1 cellular context compared by ENCODE assay signal in the genomic region with DNA sequence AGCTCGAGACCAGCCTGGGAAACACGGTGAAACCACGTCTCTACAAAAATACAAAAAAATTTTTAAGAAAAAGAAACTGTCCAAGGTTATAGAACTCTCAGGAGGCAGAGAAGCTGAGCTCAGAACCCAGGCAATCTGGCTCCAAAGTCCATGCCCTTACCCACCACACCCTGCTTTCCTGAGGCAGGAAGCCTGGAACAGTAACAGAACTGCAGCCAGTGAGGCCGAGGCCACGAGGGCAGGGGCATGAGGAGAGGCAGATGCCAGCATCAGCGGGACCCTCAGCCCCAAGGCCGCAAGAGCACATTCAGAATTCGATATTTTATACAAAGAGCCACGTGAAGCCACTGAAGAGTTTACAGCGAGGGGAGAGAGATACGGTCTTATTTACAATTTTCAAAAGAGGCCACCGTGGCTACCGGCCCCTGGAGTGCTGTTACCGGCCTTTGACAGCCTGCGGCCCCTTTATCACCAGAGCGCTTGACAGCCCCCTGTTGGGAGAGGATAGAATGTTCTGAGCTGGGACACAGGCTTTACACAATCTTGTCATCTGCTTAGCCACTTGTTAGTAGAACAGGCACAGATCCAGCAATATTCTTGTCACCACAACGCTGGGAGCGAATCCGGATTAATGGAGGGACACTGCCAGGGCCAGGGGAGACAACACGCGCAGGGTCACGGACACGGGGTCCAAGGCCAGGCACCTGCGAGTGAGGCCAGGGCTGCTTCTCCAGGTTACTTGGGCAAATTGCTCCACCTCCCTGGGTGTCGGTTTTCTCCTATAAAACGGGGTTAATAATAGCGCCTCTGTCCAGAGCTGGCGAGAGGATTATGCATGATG.
TF ChIP-seq lines count a peak whose summit lies in the region.

No MANE protein-coding gene starts in this region.

TF ChIP-seq in HEK293, 187 proteins besides CTCF, POLR2A, EP300 and RAD21 (continued from another document):
- TF ChIP-seq, protein P1, sequence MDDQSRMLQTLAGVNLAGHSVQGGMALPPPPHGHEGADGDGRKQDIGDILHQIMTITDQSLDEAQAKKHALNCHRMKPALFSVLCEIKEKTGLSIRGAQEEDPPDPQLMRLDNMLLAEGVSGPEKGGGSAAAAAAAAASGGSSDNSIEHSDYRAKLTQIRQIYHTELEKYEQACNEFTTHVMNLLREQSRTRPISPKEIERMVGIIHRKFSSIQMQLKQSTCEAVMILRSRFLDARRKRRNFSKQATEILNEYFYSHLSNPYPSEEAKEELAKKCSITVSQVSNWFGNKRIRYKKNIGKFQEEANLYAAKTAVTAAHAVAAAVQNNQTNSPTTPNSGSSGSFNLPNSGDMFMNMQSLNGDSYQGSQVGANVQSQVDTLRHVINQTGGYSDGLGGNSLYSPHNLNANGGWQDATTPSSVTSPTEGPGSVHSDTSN (CRISPR knock-in tag; IDR thresholded peaks at IDR 0.05): no peak
- TF ChIP-seq ZNF423 (tag by site-specific recombination; IDR thresholded peaks at IDR 0.05): no peak
- TF ChIP-seq, protein P2, sequence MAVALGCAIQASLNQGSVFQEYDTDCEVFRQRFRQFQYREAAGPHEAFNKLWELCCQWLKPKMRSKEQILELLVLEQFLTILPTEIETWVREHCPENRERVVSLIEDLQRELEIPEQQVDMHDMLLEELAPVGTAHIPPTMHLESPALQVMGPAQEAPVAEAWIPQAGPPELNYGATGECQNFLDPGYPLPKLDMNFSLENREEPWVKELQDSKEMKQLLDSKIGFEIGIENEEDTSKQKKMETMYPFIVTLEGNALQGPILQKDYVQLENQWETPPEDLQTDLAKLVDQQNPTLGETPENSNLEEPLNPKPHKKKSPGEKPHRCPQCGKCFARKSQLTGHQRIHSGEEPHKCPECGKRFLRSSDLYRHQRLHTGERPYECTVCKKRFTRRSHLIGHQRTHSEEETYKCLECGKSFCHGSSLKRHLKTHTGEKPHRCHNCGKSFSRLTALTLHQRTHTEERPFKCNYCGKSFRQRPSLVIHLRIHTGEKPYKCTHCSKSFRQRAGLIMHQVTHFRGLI (tag by site-specific recombination; IDR thresholded peaks at IDR 0.05): no peak
- no peak for TF ChIP-seq ZNF610 (tag by site-specific recombination; IDR thresholded peaks at IDR 0.05; ENCODE audit: borderline replicate concordance)
- no peak for TF ChIP-seq ZNF391 (tag by site-specific recombination; IDR thresholded peaks at IDR 0.05; ENCODE audit: borderline replicate concordance, low read depth)
- TF ChIP-seq ZNF624 (tag by site-specific recombination; IDR thresholded peaks at IDR 0.05): no peak
- no peak for TF ChIP-seq OVOL3 (tag by site-specific recombination; IDR thresholded peaks at IDR 0.05)
- no peak for TF ChIP-seq ZNF530 (tag by site-specific recombination; IDR thresholded peaks at IDR 0.05; ENCODE audit: low read depth)
- TF ChIP-seq ZNF560 (tag by site-specific recombination; IDR thresholded peaks at IDR 0.05; ENCODE audit: borderline replicate concordance): no peak
- TF ChIP-seq ZNF112 (tag by site-specific recombination; IDR thresholded peaks at IDR 0.05): no peak
- no peak for TF ChIP-seq ZNF132 (tag by site-specific recombination; IDR thresholded peaks at IDR 0.05; ENCODE audit: borderline replicate concordance)
- no peak for TF ChIP-seq ZNF19 (tag by site-specific recombination; IDR thresholded peaks at IDR 0.05; ENCODE audit: low read depth)
- peak; percentile 25; the same call in 1 of the 2 replicates for TF ChIP-seq GLIS1 (tag by site-specific recombination; IDR thresholded peaks at IDR 0.05)
- no peak for TF ChIP-seq ZNF514 (tag by site-specific recombination; IDR thresholded peaks at IDR 0.05)
- no peak for TF ChIP-seq ZNF548 (tag by site-specific recombination; IDR thresholded peaks at IDR 0.05)
- peak; percentile 93 for TF ChIP-seq OSR2 (tag by site-specific recombination; IDR thresholded peaks at IDR 0.05)
- TF ChIP-seq ZNF148 (tag by site-specific recombination; IDR thresholded peaks at IDR 0.05; ENCODE audit: borderline replicate concordance): no peak
- TF ChIP-seq ZSCAN30 (tag by site-specific recombination; IDR thresholded peaks at IDR 0.05): peak; percentile 87
- no peak for TF ChIP-seq ZNF426 (tag by site-specific recombination; IDR thresholded peaks at IDR 0.05)
- TF ChIP-seq, protein P3, sequence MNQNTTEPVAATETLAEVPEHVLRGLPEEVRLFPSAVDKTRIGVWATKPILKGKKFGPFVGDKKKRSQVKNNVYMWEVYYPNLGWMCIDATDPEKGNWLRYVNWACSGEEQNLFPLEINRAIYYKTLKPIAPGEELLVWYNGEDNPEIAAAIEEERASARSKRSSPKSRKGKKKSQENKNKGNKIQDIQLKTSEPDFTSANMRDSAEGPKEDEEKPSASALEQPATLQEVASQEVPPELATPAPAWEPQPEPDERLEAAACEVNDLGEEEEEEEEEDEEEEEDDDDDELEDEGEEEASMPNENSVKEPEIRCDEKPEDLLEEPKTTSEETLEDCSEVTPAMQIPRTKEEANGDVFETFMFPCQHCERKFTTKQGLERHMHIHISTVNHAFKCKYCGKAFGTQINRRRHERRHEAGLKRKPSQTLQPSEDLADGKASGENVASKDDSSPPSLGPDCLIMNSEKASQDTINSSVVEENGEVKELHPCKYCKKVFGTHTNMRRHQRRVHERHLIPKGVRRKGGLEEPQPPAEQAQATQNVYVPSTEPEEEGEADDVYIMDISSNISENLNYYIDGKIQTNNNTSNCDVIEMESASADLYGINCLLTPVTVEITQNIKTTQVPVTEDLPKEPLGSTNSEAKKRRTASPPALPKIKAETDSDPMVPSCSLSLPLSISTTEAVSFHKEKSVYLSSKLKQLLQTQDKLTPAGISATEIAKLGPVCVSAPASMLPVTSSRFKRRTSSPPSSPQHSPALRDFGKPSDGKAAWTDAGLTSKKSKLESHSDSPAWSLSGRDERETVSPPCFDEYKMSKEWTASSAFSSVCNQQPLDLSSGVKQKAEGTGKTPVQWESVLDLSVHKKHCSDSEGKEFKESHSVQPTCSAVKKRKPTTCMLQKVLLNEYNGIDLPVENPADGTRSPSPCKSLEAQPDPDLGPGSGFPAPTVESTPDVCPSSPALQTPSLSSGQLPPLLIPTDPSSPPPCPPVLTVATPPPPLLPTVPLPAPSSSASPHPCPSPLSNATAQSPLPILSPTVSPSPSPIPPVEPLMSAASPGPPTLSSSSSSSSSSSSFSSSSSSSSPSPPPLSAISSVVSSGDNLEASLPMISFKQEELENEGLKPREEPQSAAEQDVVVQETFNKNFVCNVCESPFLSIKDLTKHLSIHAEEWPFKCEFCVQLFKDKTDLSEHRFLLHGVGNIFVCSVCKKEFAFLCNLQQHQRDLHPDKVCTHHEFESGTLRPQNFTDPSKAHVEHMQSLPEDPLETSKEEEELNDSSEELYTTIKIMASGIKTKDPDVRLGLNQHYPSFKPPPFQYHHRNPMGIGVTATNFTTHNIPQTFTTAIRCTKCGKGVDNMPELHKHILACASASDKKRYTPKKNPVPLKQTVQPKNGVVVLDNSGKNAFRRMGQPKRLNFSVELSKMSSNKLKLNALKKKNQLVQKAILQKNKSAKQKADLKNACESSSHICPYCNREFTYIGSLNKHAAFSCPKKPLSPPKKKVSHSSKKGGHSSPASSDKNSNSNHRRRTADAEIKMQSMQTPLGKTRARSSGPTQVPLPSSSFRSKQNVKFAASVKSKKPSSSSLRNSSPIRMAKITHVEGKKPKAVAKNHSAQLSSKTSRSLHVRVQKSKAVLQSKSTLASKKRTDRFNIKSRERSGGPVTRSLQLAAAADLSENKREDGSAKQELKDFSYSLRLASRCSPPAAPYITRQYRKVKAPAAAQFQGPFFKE (tag by site-specific recombination; IDR thresholded peaks at IDR 0.05; ENCODE audit: borderline replicate concordance): no peak
- no peak for TF ChIP-seq ZNF521 (tag by site-specific recombination; IDR thresholded peaks at IDR 0.05)
- no peak for TF ChIP-seq PRDM4 (tag by site-specific recombination; IDR thresholded peaks at IDR 0.05)
